ENCODE assay signal across 14 cellular contexts in genomic region chr12:123253606-123254459, GRCh38. TPM values are rescaled to one million over a fixed set of nuclear protein-coding genes. Genes with fewer than 3 reads are reported as not detected.
DNase-seq lines count a peak whose midpoint lies in the region; ATAC-seq and TF ChIP-seq lines count a peak whose summit lies in the region.
"Had no signal": no experiment of that assay in that cellular context is flagged by ENCODE, and none has a peak within 500 bp of the region (broad histone marks: within the 10 kb centered on the region; RNA-seq: fewer than 3 reads in every experiment).

No MANE protein-coding gene starts in this region.

- CTCF ChIA-PET in WTC11 (lab: Charles Lee): interaction anchor here (1.1 to 1.8 kb wide), 2 partner anchors 11 to 16 kb away, joined by 3 to 4 read pairs; no protein-coding TSS in a partner anchor

- DNase-seq in G401 (ENCODE audit: low spot score) (peak; percentile 91), WTC11 (ENCODE audit: low spot score) (no peak), head of caudate nucleus (peak in 36 of 42 donors; percentile 30 to 80 (median 62)), sciatic nerve (ENCODE audit: low spot score) (no peak), COLO829 (ENCODE audit: low spot score) (no peak)
- DNase-seq in activated CD4-positive, alpha-beta T cell treated with anti-CD3 and anti-CD28 coated beads for 1 hour: no peak
- no peak for DNase-seq in stimulated activated CD8-positive, alpha-beta memory T cell treated with anti-CD3 and anti-CD28 coated beads, Interleukin-4, amount 100 ng/mL, for 48 hours
- DNase-seq: activated CD4-positive, alpha-beta T cell treated with anti-CD3 and anti-CD28 coated beads for 4 hours; activated effector memory CD4-positive, alpha-beta T cell treated with Interleukin-2 at 50 U/mL for 16 hours; CD4-positive, alpha-beta T cell; GOT3; NCI-H1105 treated with DMSO at 0.1 percent for 48 hours; small intestine had no signal

- peaks cover 53% of the 10 kb centered on the region for H3K36me3 Mint-ChIP-seq in WTC11

- no peak for ATAC-seq in WTC11
- peak; percentile 19 for ATAC-seq in sciatic nerve
- ATAC-seq in HG03045 (IDR thresholded peaks at IDR 0.05; ENCODE audit: unreplicated experiment): no peak

- TF ChIP-seq CTCF in WTC11 (IDR thresholded peaks at IDR 0.05): no peak

- peaks cover 13% of the 10 kb centered on the region for H3K9me3 Mint-ChIP-seq in WTC11
- H3K9me3 Mint-ChIP-seq: CD4-positive, alpha-beta T cell had no signal

- peaks cover 14% of the 10 kb centered on the region for H3K4me1 Mint-ChIP-seq in WTC11

- H3K27me3 Mint-ChIP-seq in WTC11 (ENCODE audit: low read depth): no peaks in the 10 kb centered on the region
- H3K27me3 Mint-ChIP-seq: CD4-positive, alpha-beta T cell had no signal

- peak overlapping the region; percentile 89 for H3K27ac Mint-ChIP-seq in WTC11
- H3K27ac Mint-ChIP-seq: CD4-positive, alpha-beta T cell had no signal

- in situ Hi-C loops in G401 (cut with HindIII; ENCODE audit: low sequenced_read_pairs): no loop called here

- H3K4me3 Mint-ChIP-seq in WTC11: no peak overlapping the region
- H3K4me3 Mint-ChIP-seq: CD4-positive, alpha-beta T cell had no signal

- POLR2A ChIA-PET in WTC11 (lab: Charles Lee): no interaction called here

- intact Hi-C loops in head of caudate nucleus (cut with DNase I): no loop called here
- intact Hi-C loops in sciatic nerve (cut with DNase I): no loop called here

TF ChIP-seq in WTC11, 78 proteins besides CTCF, POLR2A, EP300 and RAD21:
- TF ChIP-seq ZBTB43 (CRISPR knock-in tag; IDR thresholded peaks at IDR 0.05): no peak
- no peak for TF ChIP-seq ZNF425 (CRISPR knock-in tag; conservative IDR thresholded peaks at IDR 0.05)
- TF ChIP-seq E2F5 (CRISPR knock-in tag; IDR thresholded peaks at IDR 0.05): no peak
- no peak for TF ChIP-seq ARID4B (CRISPR knock-in tag; IDR thresholded peaks at IDR 0.05; ENCODE audit: borderline replicate concordance)

RNA-seq across cellular contexts. Expression of gene CDK2AP1, which starts 17.8 kb away (rescaled TPM):
- 132 and 223 TPM in 2 replicates for total RNA-seq in G401 (2014; rRNA removed; shearing (Covaris generic))
- 138 to 151 TPM (median 142 TPM) in 3 replicates for total RNA-seq in WTC11 (2021)
- 80.8 TPM for total RNA-seq in sciatic nerve

RNA-seq across cellular contexts. Expression of gene MTRFR, which starts 20.6 kb away (rescaled TPM):
- total RNA-seq in G401 (2014; rRNA removed; shearing (Covaris generic)): 13.5 and 17.5 TPM in 2 replicates
- total RNA-seq in WTC11 (2021): 14.0 to 15.7 TPM (median 14.7 TPM) in 3 replicates
- total RNA-seq in sciatic nerve: 10.3 TPM

RNA-seq across cellular contexts. Expression of gene MPHOSPH9, which starts 20.9 kb away (rescaled TPM):
- total RNA-seq in G401 (2014; rRNA removed; shearing (Covaris generic)): 43.2 and 52.6 TPM in 2 replicates
- 47.5 to 59.0 TPM (median 52.8 TPM) in 3 replicates for total RNA-seq in WTC11 (2021)
- total RNA-seq in sciatic nerve: 22.9 TPM

Comparison
In these comparisons a context has a peak if more than half of its experiments do, and no peak if none do; other contexts are left out.
1. DNase-seq: peak in G401 (single experiment) and head of caudate nucleus (36 of 42); none in WTC11 (single experiment), sciatic nerve (single experiment), activated CD4-positive, alpha-beta T cell treated with anti-CD3 and anti-CD28 coated beads for 1 hour (single experiment), stimulated activated CD8-positive, alpha-beta memory T cell treated with anti-CD3 and anti-CD28 coated beads, Interleukin-4, amount 100 ng/mL, for 48 hours (single experiment) and COLO829 (single experiment).